Comparison of ENCODE assay signal across 29 cellular contexts in the genomic region with DNA sequence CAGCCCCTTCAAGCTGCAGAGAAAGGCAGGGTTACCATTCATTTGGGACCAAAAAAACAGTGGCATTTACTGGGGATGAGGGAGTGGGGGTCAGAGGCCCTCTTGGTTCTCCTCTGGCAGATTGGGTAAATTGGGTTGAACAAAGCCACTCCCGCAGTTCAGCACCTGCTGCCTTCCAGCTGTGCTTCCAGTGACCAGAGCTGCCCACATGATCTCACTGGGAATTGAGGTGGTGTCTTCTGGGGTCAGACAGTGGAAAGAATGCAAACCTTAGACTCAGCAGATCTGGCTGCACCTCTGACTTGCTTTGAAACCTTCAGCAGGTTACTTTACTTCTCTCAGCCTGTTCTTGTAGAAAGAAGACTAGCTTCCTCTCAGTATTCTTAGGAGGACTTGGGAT.
"Had no signal": no experiment of that assay in that cellular context is flagged by ENCODE, and none has a peak within 500 bp of the region (broad histone marks: within the 10 kb centered on the region; RNA-seq: fewer than 3 reads in every experiment).

No MANE protein-coding gene starts in this region.

- H2AFZ ChIP-seq: parathyroid adenoma had no signal

- H3K9me3 ChIP-seq: gastrocnemius medialis, left lung, mucosa of descending colon, psoas muscle, suprapubic skin, tibial artery had no signal

- H3K36me3 Mint-ChIP-seq: activated naive CD8-positive, alpha-beta T cell; immature natural killer cell had no signal

- H3K36me3 ChIP-seq: gastrocnemius medialis, left lung, suprapubic skin, tibial artery had no signal

- H3K9ac ChIP-seq: parathyroid adenoma had no signal

- H3K79me2 ChIP-seq: parathyroid adenoma had no signal

- H3K27ac ChIP-seq: gastrocnemius medialis, left lung, parathyroid adenoma, psoas muscle, suprapubic skin, tibial artery, VCaP had no signal

- H3K4me1 ChIP-seq: gastrocnemius medialis, parathyroid adenoma, psoas muscle had no signal

- ATAC-seq: activated T-cell treated with anti-CD3 and anti-CD28 coated beads, Interleukin-2, amount 50 U/mL, for 72 hours; gastrocnemius medialis; left lung; mucosa of descending colon; psoas muscle had no signal

- H3K27ac Mint-ChIP-seq: activated naive CD8-positive, alpha-beta T cell; activated T-cell treated with anti-CD3 and anti-CD28 coated beads, Interleukin-2, amount 50 U/mL, for 72 hours; immature natural killer cell; T-helper 1 cell treated with Interleukin-12 subunit alpha and Interleukin-12 subunit beta and Interleukin-4 antibody, amounts not matched to agents 30 μg/mL and 1 μg/mL, for 36 hours had no signal

- H3K4me3 Mint-ChIP-seq: activated naive CD8-positive, alpha-beta T cell; activated T-cell treated with anti-CD3 and anti-CD28 coated beads, Interleukin-2, amount 50 U/mL, for 72 hours; central memory CD8-positive, alpha-beta T cell; immature natural killer cell; T-helper 1 cell treated with Interleukin-12 subunit alpha and Interleukin-12 subunit beta and Interleukin-4 antibody, amounts not matched to agents 30 μg/mL and 1 μg/mL, for 36 hours had no signal

- H3K9me3 Mint-ChIP-seq: activated T-cell treated with anti-CD3 and anti-CD28 coated beads, Interleukin-2, amount 50 U/mL, for 72 hours; central memory CD8-positive, alpha-beta T cell; immature natural killer cell; T-helper 1 cell treated with Interleukin-12 subunit alpha and Interleukin-12 subunit beta and Interleukin-4 antibody, amounts not matched to agents 30 μg/mL and 1 μg/mL, for 36 hours had no signal

- DNase-seq: activated CD4-positive, alpha-beta T cell treated with anti-CD3 and anti-CD28 coated beads for 4 hours; activated CD4-positive, alpha-beta T cell treated with anti-CD3 and anti-CD28 coated beads, Interleukin-2, amount 50 U/mL, for 4 hours; activated naive CD4-positive, alpha-beta T cell; activated T-cell treated with anti-CD3 and anti-CD28 coated beads for 4 hours; activated T-cell treated with anti-CD3 and anti-CD28 coated beads, Interleukin-2, amount 50 U/mL, for 72 hours; anterior cingulate cortex; dermis blood vessel endothelial cell; effector memory CD4-positive, alpha-beta T cell; erythroblast; gastrocnemius medialis; head of caudate nucleus; hypothalamus; immature natural killer cell; left lung; mucosa of descending colon; occipital lobe; psoas muscle; stimulated activated CD4-positive, alpha-beta T cell treated with anti-CD3 and anti-CD28 coated beads, Interleukin-15, amount 100 ng/mL, for 24 hours; stimulated activated CD4-positive, alpha-beta T cell treated with anti-CD3 and anti-CD28 coated beads, Interleukin-2, amount 100 ng/mL, for 24 hours; stimulated activated naive CD4-positive, alpha-beta T cell; T-helper 9 cell; tibial artery had no signal

- H3K4me3 ChIP-seq: gastrocnemius medialis, left lung, lung, mucosa of descending colon, psoas muscle, suprapubic skin, tibial artery had no signal
